In genomic region chr13:112194167-112194530, GRCh38 we compare ENCODE assay signal across 1 cellular context.
TF ChIP-seq lines count a peak whose summit lies in the region.

No MANE protein-coding gene starts in this region.

TF ChIP-seq in liver, 16 proteins besides CTCF, POLR2A, EP300 and RAD21 (continued from another document):
- TF ChIP-seq ATF3 (IDR thresholded peaks at IDR 0.05) (no peak), NR2F2 (IDR thresholded peaks at IDR 0.05) (no peak), SP1 (IDR thresholded peaks at IDR 0.05) (no peak), YY1 (IDR thresholded peaks at IDR 0.05) (no peak), MAX (IDR thresholded peaks at IDR 0.05) (no peak), FOXA2 (IDR thresholded peaks at IDR 0.05) (no peak), FOXA1 (IDR thresholded peaks at IDR 0.05) (no peak), EGR1 (IDR thresholded peaks at IDR 0.05; ENCODE audit: low read depth in 2 of 2) (no peak), ZBTB33 (IDR thresholded peaks at IDR 0.05) (no peak), JUND (IDR thresholded peaks at IDR 0.05) (no peak), RXRA (IDR thresholded peaks at IDR 0.05) (no peak)
TF ChIP-seq in liver: peak in this region for 0.
